Comparison of ENCODE assay signal across 19 cellular contexts in genomic region chr4:121863787-121864186, GRCh38.
"Had no signal": no experiment of that assay in that cellular context is flagged by ENCODE, and none has a peak within 500 bp of the region (broad histone marks: within the 10 kb centered on the region; RNA-seq: fewer than 3 reads in every experiment).

No MANE protein-coding gene starts in this region.

- ATAC-seq: body of pancreas, left colon, pancreas, T-cell had no signal

- H3K4me3 ChIP-seq: adrenal gland, body of pancreas, pancreas, thoracic aorta had no signal

- H3K4me1 ChIP-seq: adrenal gland, body of pancreas, pancreas had no signal

- FAIRE-seq: urothelium cell line had no signal

- H3K27ac ChIP-seq: adrenal gland, body of pancreas, pancreas, thoracic aorta had no signal

- H3K36me3 ChIP-seq: pancreas had no signal

- H3K9me3 ChIP-seq: adrenal gland, body of pancreas, pancreas, thoracic aorta had no signal

- H3K27me3 ChIP-seq: adrenal gland, pancreas had no signal

- DNase-seq: activated CD4-positive, alpha-beta T cell treated with anti-CD3 and anti-CD28 coated beads for 1 hour; activated CD4-positive, alpha-beta T cell treated with anti-CD3 and anti-CD28 coated beads, Interleukin-2, amount 50 U/mL, for 4 hours; activated naive CD4-positive, alpha-beta T cell treated with Interleukin-2 at 50 U/mL for 16 hours; activated T-cell treated with anti-CD3 and anti-CD28 coated beads for 4 hours; adrenal gland; body of pancreas; cerebellar nuclear complex; effector memory CD4-positive, alpha-beta T cell; head of caudate nucleus; left colon; mammary epithelial cell; naive B cell; pancreas; stimulated activated CD4-positive, alpha-beta T cell treated with anti-CD3 and anti-CD28 coated beads, Interleukin-12 subunit alpha, Interleukin-12 subunit beta, amount 100 ng/mL, for 4 hours; stimulated activated CD4-positive, alpha-beta T cell treated with anti-CD3 and anti-CD28 coated beads, Interleukin-2, amount 100 ng/mL, for 24 hours; T-cell; T1000 had no signal
